27 cellular contexts compared by ENCODE assay signal in the genomic region with DNA sequence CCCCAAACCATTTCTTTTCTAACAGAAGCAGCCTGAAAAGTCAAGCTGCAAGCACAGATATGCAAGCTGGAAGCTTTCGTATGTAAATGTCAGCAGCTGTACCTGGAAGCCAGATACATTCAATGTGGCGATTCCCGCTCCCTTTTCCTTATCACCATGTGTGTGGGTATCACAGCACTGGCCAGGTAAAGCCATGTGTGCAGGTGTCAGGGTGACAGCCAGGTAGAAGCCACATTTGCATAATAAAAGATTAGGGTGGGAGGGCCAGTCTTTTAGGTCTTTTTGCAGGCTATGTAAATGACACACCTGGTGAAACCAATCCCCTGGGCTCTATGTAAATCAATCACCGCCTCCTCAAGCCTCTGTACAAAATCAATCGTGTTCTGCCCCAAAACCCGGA. TPM values are rescaled to one million over a fixed set of nuclear protein-coding genes. Genes with fewer than 3 reads are reported as not detected.
"Had no signal": no experiment of that assay in that cellular context is flagged by ENCODE, and none has a peak within 500 bp of the region (broad histone marks: within the 10 kb centered on the region; RNA-seq: fewer than 3 reads in every experiment).

No MANE protein-coding gene starts in this region.

- H3K27ac Mint-ChIP-seq: activated CD4-positive, alpha-beta memory T cell treated with anti-CD3 and anti-CD28 coated beads for 36 hours; activated naive CD4-positive, alpha-beta T cell treated with anti-CD3 and anti-CD28 coated beads for 36 hours; activated naive CD8-positive, alpha-beta T cell treated with anti-CD3 and anti-CD28 coated beads, Interleukin-2, amount 10 ng/mL, durations not matched to agents 7 days and 5 days; mesothelial cell of epicardium; naive thymus-derived CD8-positive, alpha-beta T cell; neural progenitor cell; stimulated activated memory B cell treated with anti-CD40 and anti-IgM and Interleukin-4, amounts not matched to agents 10 μg/mL and 1 μg/mL and 100 μg/mL, for 72 hours had no signal

- H3K27ac ChIP-seq: breast epithelium, dorsolateral prefrontal cortex, esophagus squamous epithelium, gastrocnemius medialis, left lung, neural progenitor cell, right lobe of liver, skin epidermis, stomach, suprapubic skin, tibial nerve had no signal

- H3K4me1 Mint-ChIP-seq: activated naive CD8-positive, alpha-beta T cell treated with anti-CD3 and anti-CD28 coated beads, Interleukin-2, amount 10 ng/mL, durations not matched to agents 7 days and 5 days; central memory CD8-positive, alpha-beta T cell; mesothelial cell of epicardium; naive thymus-derived CD8-positive, alpha-beta T cell; neural progenitor cell; stimulated activated memory B cell treated with anti-CD40 and anti-IgM and Interleukin-4, amounts not matched to agents 10 μg/mL and 1 μg/mL and 100 μg/mL, for 72 hours had no signal

- H3K4me3 Mint-ChIP-seq: activated CD4-positive, alpha-beta memory T cell treated with anti-CD3 and anti-CD28 coated beads for 36 hours; activated naive CD4-positive, alpha-beta T cell treated with anti-CD3 and anti-CD28 coated beads for 36 hours; activated naive CD8-positive, alpha-beta T cell treated with anti-CD3 and anti-CD28 coated beads, Interleukin-2, amount 10 ng/mL, durations not matched to agents 7 days and 5 days; central memory CD8-positive, alpha-beta T cell; mesothelial cell of epicardium; naive thymus-derived CD8-positive, alpha-beta T cell; neural progenitor cell; stimulated activated memory B cell treated with anti-CD40 and anti-IgM and Interleukin-4, amounts not matched to agents 10 μg/mL and 1 μg/mL and 100 μg/mL, for 72 hours had no signal

- DNase-seq: activated CD4-positive, alpha-beta memory T cell treated with anti-CD3 and anti-CD28 coated beads for 36 hours; activated CD4-positive, alpha-beta T cell treated with anti-CD3 and anti-CD28 coated beads for 48 hours; activated effector memory CD4-positive, alpha-beta T cell treated with Interleukin-2 at 50 U/mL for 16 hours; activated naive CD4-positive, alpha-beta T cell treated with anti-CD3 and anti-CD28 coated beads for 36 hours; activated naive CD8-positive, alpha-beta T cell treated with anti-CD3 and anti-CD28 coated beads, Interleukin-2, amount 10 ng/mL, durations not matched to agents 7 days and 5 days; activated T-cell treated with anti-CD3 and anti-CD28 coated beads, Interleukin-2, amount 50 U/mL, for 48 hours; amniotic stem cell; dorsolateral prefrontal cortex; esophagus squamous epithelium; gastrocnemius medialis; hippocampal formation; kidney glomerular epithelial cell; left lung; naive thymus-derived CD8-positive, alpha-beta T cell; posterior cingulate gyrus; right lobe of liver; stimulated activated CD4-positive, alpha-beta T cell treated with anti-CD3 and anti-CD28 coated beads, Interleukin-2, amount 100 ng/mL, for 24 hours; stomach had no signal

- H3K27me3 Mint-ChIP-seq: activated naive CD8-positive, alpha-beta T cell treated with anti-CD3 and anti-CD28 coated beads, Interleukin-2, amount 10 ng/mL, durations not matched to agents 7 days and 5 days; stimulated activated memory B cell treated with anti-CD40 and anti-IgM and Interleukin-4, amounts not matched to agents 10 μg/mL and 1 μg/mL and 100 μg/mL, for 72 hours had no signal

- H3K27me3 ChIP-seq: breast epithelium, dorsolateral prefrontal cortex, esophagus squamous epithelium, gastrocnemius medialis, left lung, neural progenitor cell, right lobe of liver, stomach, suprapubic skin, tibial nerve had no signal

- H3K36me3 Mint-ChIP-seq: activated CD4-positive, alpha-beta memory T cell treated with anti-CD3 and anti-CD28 coated beads for 36 hours; activated naive CD8-positive, alpha-beta T cell treated with anti-CD3 and anti-CD28 coated beads, Interleukin-2, amount 10 ng/mL, durations not matched to agents 7 days and 5 days; mesothelial cell of epicardium; naive thymus-derived CD8-positive, alpha-beta T cell; neural progenitor cell; stimulated activated memory B cell treated with anti-CD40 and anti-IgM and Interleukin-4, amounts not matched to agents 10 μg/mL and 1 μg/mL and 100 μg/mL, for 72 hours had no signal

- H3K4me2 ChIP-seq: neural progenitor cell had no signal

- H3K9me3 Mint-ChIP-seq: activated CD4-positive, alpha-beta memory T cell treated with anti-CD3 and anti-CD28 coated beads for 36 hours; activated naive CD4-positive, alpha-beta T cell treated with anti-CD3 and anti-CD28 coated beads for 36 hours; activated naive CD8-positive, alpha-beta T cell treated with anti-CD3 and anti-CD28 coated beads, Interleukin-2, amount 10 ng/mL, durations not matched to agents 7 days and 5 days; central memory CD8-positive, alpha-beta T cell; mesothelial cell of epicardium; naive thymus-derived CD8-positive, alpha-beta T cell; neural progenitor cell; stimulated activated memory B cell treated with anti-CD40 and anti-IgM and Interleukin-4, amounts not matched to agents 10 μg/mL and 1 μg/mL and 100 μg/mL, for 72 hours had no signal

- H3K9me3 ChIP-seq: esophagus squamous epithelium, gastrocnemius medialis, right lobe of liver, stomach, suprapubic skin had no signal

- ATAC-seq: gastrocnemius medialis; left lung; naive thymus-derived CD8-positive, alpha-beta T cell; right lobe of liver; stimulated activated memory B cell treated with anti-CD40 and anti-IgM and Interleukin-4, amounts not matched to agents 10 μg/mL and 1 μg/mL and 100 μg/mL, for 72 hours had no signal

- H3K36me3 ChIP-seq: breast epithelium, esophagus squamous epithelium, gastrocnemius medialis, left lung, neural progenitor cell, right lobe of liver, stomach, suprapubic skin, tibial nerve had no signal

- H3K9ac ChIP-seq: neural progenitor cell had no signal

- H3K4me3 ChIP-seq: breast epithelium, dorsolateral prefrontal cortex, esophagus squamous epithelium, gastrocnemius medialis, left lung, lung, neural progenitor cell, right lobe of liver, skin epidermis, stomach, suprapubic skin, tibial nerve had no signal

- H3K4me1 ChIP-seq: breast epithelium, esophagus squamous epithelium, gastrocnemius medialis, left lung, neural progenitor cell, right lobe of liver, stomach, suprapubic skin, tibial nerve had no signal

RNA-seq across cellular contexts. Expression of a gene that starts 50.1 kb away (rescaled TPM):
- total RNA-seq: activated CD4-positive, alpha-beta memory T cell treated with anti-CD3 and anti-CD28 coated beads for 36 hours; activated naive CD4-positive, alpha-beta T cell treated with anti-CD3 and anti-CD28 coated beads for 36 hours; activated naive CD8-positive, alpha-beta T cell treated with anti-CD3 and anti-CD28 coated beads, Interleukin-2, amount 10 ng/mL, durations not matched to agents 7 days and 5 days; gastrocnemius medialis; naive thymus-derived CD8-positive, alpha-beta T cell; tibial nerve had no signal
